In the genomic region with DNA sequence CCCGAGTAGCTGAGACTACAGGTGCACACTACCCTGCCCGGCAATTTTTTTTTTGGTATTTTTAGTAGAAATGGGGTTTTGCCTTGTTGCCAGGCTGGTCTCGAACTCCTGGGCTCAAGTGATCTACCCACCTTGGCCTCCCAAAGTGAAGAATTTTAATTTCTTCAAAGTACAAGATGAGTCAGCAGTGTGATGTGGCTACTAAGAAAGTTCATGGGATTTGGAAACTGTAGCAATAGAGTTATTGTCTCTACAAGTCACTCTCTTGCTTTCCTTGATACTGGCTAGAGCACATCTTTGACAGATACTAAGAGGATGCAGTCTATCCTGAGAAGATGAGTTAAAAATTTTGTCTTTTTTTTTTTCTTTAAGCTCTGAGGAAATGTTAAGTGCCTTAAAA, we compare ENCODE assay signal across 12 cellular contexts. TPM values are rescaled to one million over a fixed set of nuclear protein-coding genes. Genes with fewer than 3 reads are reported as not detected.
DNase-seq lines count a peak whose midpoint lies in the region; ATAC-seq and TF ChIP-seq lines count a peak whose summit lies in the region.
"Had no signal": no experiment of that assay in that cellular context is flagged by ENCODE, and none has a peak within 500 bp of the region (broad histone marks: within the 10 kb centered on the region; RNA-seq: fewer than 3 reads in every experiment).

No MANE protein-coding gene starts in this region.

- peak overlapping the region; percentile 61 for H3K4me3 Mint-ChIP-seq in activated naive CD8-positive, alpha-beta T cell
- H3K4me3 Mint-ChIP-seq in activated naive CD8-positive, alpha-beta T cell treated with anti-CD3 and anti-CD28 coated beads for 36 hours, result no peak overlapping the region
- H3K4me3 Mint-ChIP-seq in activated CD4-positive, alpha-beta memory T cell treated with anti-CD3 and anti-CD28 coated beads, Interleukin-2, amount 10 ng/mL, durations not matched to agents 7 days and 5 days, result no peak overlapping the region
- H3K4me3 Mint-ChIP-seq: activated naive CD4-positive, alpha-beta T cell treated with anti-CD3 and anti-CD28 coated beads for 36 hours had no signal

- peaks cover 25% of the 10 kb centered on the region for H3K4me1 Mint-ChIP-seq in activated naive CD8-positive, alpha-beta T cell (ENCODE audit: low read depth)
- H3K4me1 Mint-ChIP-seq in activated naive CD8-positive, alpha-beta T cell treated with anti-CD3 and anti-CD28 coated beads for 36 hours, result peaks cover 16% of the 10 kb centered on the region
- peaks cover 23% of the 10 kb centered on the region for H3K4me1 Mint-ChIP-seq in activated CD4-positive, alpha-beta memory T cell treated with anti-CD3 and anti-CD28 coated beads, Interleukin-2, amount 10 ng/mL, durations not matched to agents 7 days and 5 days

- no peaks in the 10 kb centered on the region for H3K27me3 Mint-ChIP-seq in activated naive CD8-positive, alpha-beta T cell
- H3K27me3 Mint-ChIP-seq in activated naive CD8-positive, alpha-beta T cell treated with anti-CD3 and anti-CD28 coated beads for 36 hours, result no peaks in the 10 kb centered on the region
- H3K27me3 Mint-ChIP-seq in activated CD4-positive, alpha-beta memory T cell treated with anti-CD3 and anti-CD28 coated beads, Interleukin-2, amount 10 ng/mL, durations not matched to agents 7 days and 5 days, result no peaks in the 10 kb centered on the region

- CTCF ChIA-PET in activated CD4-positive, alpha-beta memory T cell treated with anti-CD3 and anti-CD28 coated beads, Interleukin-2, amount 10 ng/mL, durations not matched to agents 7 days and 5 days (lab: Charles Lee), result interaction anchor here (1.0 to 5.9 kb wide), 6 partner anchors 14 to 131 kb away, joined by 3 to 98 read pairs (median 6); a partner anchor contains a TSS

- H3K27ac ChIP-seq in tibial nerve, result peak overlapping the region in 3 of 4 donors; percentile 2 to 95 (median 94)

- no peak for TF ChIP-seq EP300 in tibial nerve (IDR thresholded peaks at IDR 0.05)

- peaks cover 0 to 43% (median 37%) of the 10 kb centered on the region in 4 donors for H3K4me1 ChIP-seq in tibial nerve

- POLR2A ChIA-PET in activated CD4-positive, alpha-beta memory T cell treated with anti-CD3 and anti-CD28 coated beads, Interleukin-2, amount 10 ng/mL, durations not matched to agents 7 days and 5 days (lab: Charles Lee), result interaction anchor here (2.9 kb wide), 1 partner anchor 14 kb away, joined by 21 read pairs; a partner anchor contains a TSS

- TF ChIP-seq CTCF in tibial nerve (IDR thresholded peaks at IDR 0.05), result no peak

- TF ChIP-seq POLR2A in tibial nerve (IDR thresholded peaks at IDR 0.05), result no peak

- WGBS in tibial nerve, 2 donors, result 90 to 92% methylated on average over 3 of the region's 3 CpGs

- no peak for DNase-seq in activated naive CD8-positive, alpha-beta T cell treated with anti-CD3 and anti-CD28 coated beads for 36 hours
- DNase-seq in activated CD4-positive, alpha-beta memory T cell treated with anti-CD3 and anti-CD28 coated beads, Interleukin-2, amount 10 ng/mL, durations not matched to agents 7 days and 5 days, result no peak
- DNase-seq in iris pigment epithelial cell (ENCODE audit: low read depth) (peak; percentile 44), tibial nerve (ENCODE audit: low spot score in 2 of 2) (no peak), NCI-H146 (lab: John Stamatoyannopoulos, UW) (no peak)
- DNase-seq: activated CD4-positive, alpha-beta T cell treated with anti-CD3 and anti-CD28 coated beads, Interleukin-2, amount 50 U/mL, for 1 hour; activated naive CD4-positive, alpha-beta T cell treated with anti-CD3 and anti-CD28 coated beads for 36 hours; DMS153; stimulated activated CD4-positive, alpha-beta T cell treated with anti-CD3 and anti-CD28 coated beads, Interleukin-15, amount 100 ng/mL, for 24 hours had no signal

- H3K36me3 ChIP-seq in tibial nerve, result peaks cover 0 to 51% (median 17%) of the 10 kb centered on the region in 3 donors

- peaks cover 2% of the 10 kb centered on the region for H3K36me3 Mint-ChIP-seq in activated naive CD8-positive, alpha-beta T cell
- peaks cover 14% of the 10 kb centered on the region for H3K36me3 Mint-ChIP-seq in activated naive CD8-positive, alpha-beta T cell treated with anti-CD3 and anti-CD28 coated beads for 36 hours
- H3K36me3 Mint-ChIP-seq in activated CD4-positive, alpha-beta memory T cell treated with anti-CD3 and anti-CD28 coated beads, Interleukin-2, amount 10 ng/mL, durations not matched to agents 7 days and 5 days (ENCODE audit: low read depth), result peaks cover 52% of the 10 kb centered on the region

- peak overlapping the region; percentile 12 for H3K27ac Mint-ChIP-seq in activated naive CD8-positive, alpha-beta T cell
- H3K27ac Mint-ChIP-seq in activated naive CD8-positive, alpha-beta T cell treated with anti-CD3 and anti-CD28 coated beads for 36 hours, result no peak overlapping the region
- H3K27ac Mint-ChIP-seq in activated CD4-positive, alpha-beta memory T cell treated with anti-CD3 and anti-CD28 coated beads, Interleukin-2, amount 10 ng/mL, durations not matched to agents 7 days and 5 days, result peak overlapping the region; percentile 11
- H3K27ac Mint-ChIP-seq: activated naive CD4-positive, alpha-beta T cell treated with anti-CD3 and anti-CD28 coated beads for 36 hours had no signal

- no peaks in the 10 kb centered on the region for H3K9me3 Mint-ChIP-seq in activated naive CD8-positive, alpha-beta T cell (ENCODE audit: low read depth)
- H3K9me3 Mint-ChIP-seq in activated naive CD8-positive, alpha-beta T cell treated with anti-CD3 and anti-CD28 coated beads for 36 hours, result no peaks in the 10 kb centered on the region
- H3K9me3 Mint-ChIP-seq in activated CD4-positive, alpha-beta memory T cell treated with anti-CD3 and anti-CD28 coated beads, Interleukin-2, amount 10 ng/mL, durations not matched to agents 7 days and 5 days, result no peaks in the 10 kb centered on the region
- H3K9me3 Mint-ChIP-seq: activated naive CD4-positive, alpha-beta T cell treated with anti-CD3 and anti-CD28 coated beads for 36 hours had no signal

- ATAC-seq in HG02970 (IDR thresholded peaks at IDR 0.05; ENCODE audit: low FRiP score, unreplicated experiment) (no peak), HG03039 (IDR thresholded peaks at IDR 0.05; ENCODE audit: unreplicated experiment) (no peak)

- H3K4me3 ChIP-seq in tibial nerve, result no peak overlapping the region

- no peaks in the 10 kb centered on the region for H3K27me3 ChIP-seq in tibial nerve

- H3K9me3 ChIP-seq in tibial nerve, result no peaks in the 10 kb centered on the region

RNA-seq across cellular contexts. Expression of a gene that starts 1.6 kb away (rescaled TPM):
- 10 to 100 TPM; 23.7 to 24.5 TPM for total RNA-seq in activated naive CD8-positive, alpha-beta T cell treated with anti-CD3 and anti-CD28 coated beads for 36 hours
- 10 to 100 TPM; 23.2 to 24.1 TPM for total RNA-seq in activated CD4-positive, alpha-beta memory T cell treated with anti-CD3 and anti-CD28 coated beads, Interleukin-2, amount 10 ng/mL, durations not matched to agents 7 days and 5 days
- total RNA-seq in tibial nerve, result 10 to 100 TPM; 41.6 to 70.1 (median 53.5) TPM

RNA-seq across cellular contexts. Expression of a gene that starts 2.1 kb away (rescaled TPM):
- 100 to 1,000 TPM; 158 to 169 TPM for total RNA-seq in activated naive CD8-positive, alpha-beta T cell treated with anti-CD3 and anti-CD28 coated beads for 36 hours
- total RNA-seq in activated CD4-positive, alpha-beta memory T cell treated with anti-CD3 and anti-CD28 coated beads, Interleukin-2, amount 10 ng/mL, durations not matched to agents 7 days and 5 days, result 100 to 1,000 TPM; 341 to 354 TPM
- 100 to 1,000 TPM; 284 to 405 (median 350) TPM for total RNA-seq in tibial nerve

RNA-seq across cellular contexts. Expression of a gene that starts 14.9 kb away (rescaled TPM):
- total RNA-seq in activated naive CD8-positive, alpha-beta T cell treated with anti-CD3 and anti-CD28 coated beads for 36 hours, result 10 to 100 TPM; 22.6 to 24.2 TPM
- total RNA-seq in activated CD4-positive, alpha-beta memory T cell treated with anti-CD3 and anti-CD28 coated beads, Interleukin-2, amount 10 ng/mL, durations not matched to agents 7 days and 5 days, result 10 to 100 TPM; 45.8 to 49.1 TPM
- total RNA-seq in tibial nerve, result 10 to 100 TPM; 63.8 to 92.1 (median 66.1) TPM

RNA-seq across cellular contexts. Expression of a gene that starts 15.0 kb away (rescaled TPM):
- total RNA-seq in activated naive CD8-positive, alpha-beta T cell treated with anti-CD3 and anti-CD28 coated beads for 36 hours, result 10 to 100 TPM; 12.7 to 13.4 TPM
- 10 to 100 TPM; 29.1 to 29.5 TPM for total RNA-seq in activated CD4-positive, alpha-beta memory T cell treated with anti-CD3 and anti-CD28 coated beads, Interleukin-2, amount 10 ng/mL, durations not matched to agents 7 days and 5 days
- 10 to 100 TPM; 18.6 to 21.3 (median 20.2) TPM for total RNA-seq in tibial nerve

RNA-seq across cellular contexts. Expression of a gene that starts 20.0 kb away (rescaled TPM):
- under 1 TPM in 1 of 2 experiments, not detected in 1; 0.94 TPM for total RNA-seq in activated naive CD8-positive, alpha-beta T cell treated with anti-CD3 and anti-CD28 coated beads for 36 hours
- total RNA-seq in activated CD4-positive, alpha-beta memory T cell treated with anti-CD3 and anti-CD28 coated beads, Interleukin-2, amount 10 ng/mL, durations not matched to agents 7 days and 5 days, result under 1 TPM in 1 of 2 experiments, not detected in 1; 0.48 TPM
- total RNA-seq in tibial nerve, result not detected
